Comparison of ENCODE assay signal across 28 cellular contexts in the genomic region with DNA sequence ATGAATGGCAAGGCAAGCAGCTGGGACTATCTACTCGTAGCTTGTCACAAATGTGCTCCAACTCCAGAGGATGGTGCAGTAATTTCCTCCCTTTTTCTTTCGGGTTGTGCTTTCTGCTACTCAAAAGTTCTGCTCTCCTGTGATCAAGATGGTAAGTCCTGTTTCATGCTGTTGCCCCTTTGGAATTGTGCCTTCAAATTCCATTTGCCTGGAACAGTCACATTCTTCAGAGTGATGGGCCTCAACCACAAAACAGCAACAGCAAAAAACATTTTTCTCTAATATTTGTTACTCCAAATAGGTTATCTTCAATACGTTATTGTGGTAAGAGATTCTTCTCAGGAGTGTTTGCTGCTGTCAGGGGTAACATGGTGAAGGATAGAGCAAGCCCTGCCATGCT.
DNase-seq lines count a peak whose midpoint lies in the region; ATAC-seq and TF ChIP-seq lines count a peak whose summit lies in the region.
"Had no signal": no experiment of that assay in that cellular context is flagged by ENCODE, and none has a peak within 500 bp of the region (broad histone marks: within the 10 kb centered on the region; RNA-seq: fewer than 3 reads in every experiment).

No MANE protein-coding gene starts in this region.

- H3K9me3 Mint-ChIP-seq in HFFc6: peaks cover 4% of the 10 kb centered on the region; the same call in 1 of the 2 replicates
- no peaks in the 10 kb centered on the region for H3K9me3 Mint-ChIP-seq in Caco-2 (ENCODE audit: unreplicated experiment)

- peak overlapping the region; percentile 83 for H3K27ac Mint-ChIP-seq in HFFc6
- no peak overlapping the region for H3K27ac Mint-ChIP-seq in Caco-2 (ENCODE audit: unreplicated experiment)
- H3K27ac Mint-ChIP-seq: activated CD8-positive, alpha-beta T cell treated with anti-CD3 and anti-CD28 coated beads, Interleukin-2, amount 10 ng/mL, durations not matched to agents 7 days and 5 days; activated naive CD8-positive, alpha-beta T cell treated with anti-CD3 and anti-CD28 coated beads for 36 hours; brain; stimulated activated naive CD8-positive, alpha-beta T cell treated with anti-CD3 and anti-CD28 coated beads, Interleukin-15, amount 100 ng/mL, for 72 hours had no signal

- CTCF ChIA-PET in Caco-2 (lab: Charles Lee): no interaction called here

- peak; percentile 17 for DNase-seq in AG08395 (ENCODE audit: low spot score)
- DNase-seq in HFFc6: peak; percentile 38
- peak; percentile 34 to 70 for DNase-seq in cardiac fibroblast (ENCODE audit: low read depth in 2 of 2)
- peak; percentile 15 for DNase-seq in kidney tubule cell (ENCODE audit: low spot score)
- DNase-seq in suprapubic skin (ENCODE audit: low spot score in 2 of 2): no peak
- DNase-seq in Caco-2: no peak
- DNase-seq: activated CD4-positive, alpha-beta T cell treated with anti-CD3 and anti-CD28 coated beads for 1 hour; activated CD8-positive, alpha-beta T cell treated with anti-CD3 and anti-CD28 coated beads, Interleukin-2, amount 10 ng/mL, durations not matched to agents 7 days and 5 days; activated effector memory CD4-positive, alpha-beta T cell treated with Interleukin-2 at 50 U/mL for 16 hours; activated naive CD8-positive, alpha-beta T cell treated with anti-CD3 and anti-CD28 coated beads for 36 hours; BE2C; CD8-positive, alpha-beta memory T cell; effector memory CD4-positive, alpha-beta T cell; foreskin melanocyte; H7; mesendoderm; MV-4-11; NCI-H146; small intestine; stimulated activated CD4-positive, alpha-beta T cell treated with anti-CD3 and anti-CD28 coated beads, Interleukin-1b, Interleukin-23, amount 100 ng/mL, for 48 hours; stimulated activated CD8-positive, alpha-beta memory T cell treated with anti-CD3 and anti-CD28 coated beads, Interleukin-4, amount 100 ng/mL, for 48 hours; stimulated activated naive CD8-positive, alpha-beta T cell treated with anti-CD3 and anti-CD28 coated beads, Interleukin-15, amount 100 ng/mL, for 72 hours; T-helper 2 cell; thyroid gland had no signal

- no peak overlapping the region for H3K27ac ChIP-seq in suprapubic skin
- H3K27ac ChIP-seq: neutrophil, thyroid gland had no signal

- H3K36me3 Mint-ChIP-seq in HFFc6 (ENCODE audit: low read depth) (peaks cover 17% of the 10 kb centered on the region), Caco-2 (ENCODE audit: insufficient read depth, unreplicated experiment) (no peaks in the 10 kb centered on the region)
- H3K36me3 Mint-ChIP-seq: activated naive CD8-positive, alpha-beta T cell treated with anti-CD3 and anti-CD28 coated beads for 36 hours; brain; CD8-positive, alpha-beta memory T cell had no signal

- no TSS peak for BruUV-seq in Caco-2 (replicated peaks; lab: Mats Ljungman, UMichigan)

- TF ChIP-seq EP300 in suprapubic skin (IDR thresholded peaks at IDR 0.05): no peak

- H3K36me3 ChIP-seq in suprapubic skin: no peaks in the 10 kb centered on the region
- H3K36me3 ChIP-seq in Caco-2 (ENCODE audit: control insufficient read depth, insufficient read depth, low read length): no peaks in the 10 kb centered on the region
- H3K36me3 ChIP-seq: BE2C, neutrophil, thyroid gland had no signal

- intact Hi-C loops in Caco-2 (cut with micrococcal nuclease; ENCODE audit: unreplicated experiment): no loop called here

- H3K27me3 ChIP-seq in suprapubic skin (no peaks in the 10 kb centered on the region), Caco-2 (replicated peaks; ENCODE audit: control insufficient read depth, insufficient read depth, low read length) (no peaks in the 10 kb centered on the region)
- H3K27me3 ChIP-seq: BE2C, thyroid gland had no signal

- H3K27me3 Mint-ChIP-seq in HFFc6 (ENCODE audit: insufficient read depth) (peaks cover 2% of the 10 kb centered on the region; the same call in 1 of the 2 replicates), Caco-2 (ENCODE audit: insufficient read depth, unreplicated experiment) (no peaks in the 10 kb centered on the region)
- H3K27me3 Mint-ChIP-seq: activated naive CD8-positive, alpha-beta T cell treated with anti-CD3 and anti-CD28 coated beads for 36 hours; brain had no signal

- TF ChIP-seq CTCF in HFFc6 (IDR thresholded peaks at IDR 0.05): no peak
- TF ChIP-seq CTCF in cardiac fibroblast (IDR thresholded peaks at IDR 0.05; ENCODE audit: low read depth, low read length): no peak
- TF ChIP-seq CTCF in suprapubic skin (IDR thresholded peaks at IDR 0.05): no peak
- TF ChIP-seq CTCF in Caco-2 (IDR thresholded peaks at IDR 0.05; ENCODE audit: insufficient read depth in 1 of 2, low read depth in 1 of 2, low read length in 1 of 2, severe bottlenecking in 1 of 2, unreplicated experiment in 1 of 2): no peak

- 89% methylated on average over 3 of the region's 3 CpGs for WGBS in suprapubic skin

- no peak overlapping the region; the same call in 1 of the 2 replicates for H3K4me3 Mint-ChIP-seq in HFFc6
- no peak overlapping the region for H3K4me3 Mint-ChIP-seq in Caco-2 (ENCODE audit: unreplicated experiment)
- H3K4me3 Mint-ChIP-seq: activated CD8-positive, alpha-beta T cell treated with anti-CD3 and anti-CD28 coated beads, Interleukin-2, amount 10 ng/mL, durations not matched to agents 7 days and 5 days; activated naive CD8-positive, alpha-beta T cell treated with anti-CD3 and anti-CD28 coated beads for 36 hours; brain; CD8-positive, alpha-beta memory T cell; stimulated activated naive CD8-positive, alpha-beta T cell treated with anti-CD3 and anti-CD28 coated beads, Interleukin-15, amount 100 ng/mL, for 72 hours had no signal

- H3K4me3 ChIP-seq in cardiac fibroblast (replicated peaks in 1 of 2; ENCODE audit: low read depth in 2 of 2, low read length in 2 of 2): no peak overlapping the region
- no peak overlapping the region for H3K4me3 ChIP-seq in suprapubic skin
- no peak overlapping the region for H3K4me3 ChIP-seq in Caco-2 (ENCODE audit: low read depth, low read length)
- H3K4me3 ChIP-seq: thyroid gland had no signal

- POLR2A ChIA-PET in Caco-2 (lab: Charles Lee): no interaction called here

- H3K4me1 Mint-ChIP-seq in HFFc6 (ENCODE audit: low read depth) (peaks cover 52% of the 10 kb centered on the region), Caco-2 (ENCODE audit: low read depth, unreplicated experiment) (no peaks in the 10 kb centered on the region)
- H3K4me1 Mint-ChIP-seq: activated naive CD8-positive, alpha-beta T cell treated with anti-CD3 and anti-CD28 coated beads for 36 hours; brain; CD8-positive, alpha-beta memory T cell; stimulated activated naive CD8-positive, alpha-beta T cell treated with anti-CD3 and anti-CD28 coated beads, Interleukin-15, amount 100 ng/mL, for 72 hours had no signal

- TF ChIP-seq POLR2A in suprapubic skin (IDR thresholded peaks at IDR 0.05): no peak

- no peak for ATAC-seq in GM18909 (IDR thresholded peaks at IDR 0.05; ENCODE audit: poor library complexity, unreplicated experiment)
- no peak for ATAC-seq in HG03442 (IDR thresholded peaks at IDR 0.05; ENCODE audit: unreplicated experiment)
- ATAC-seq: activated CD8-positive, alpha-beta T cell treated with anti-CD3 and anti-CD28 coated beads, Interleukin-2, amount 10 ng/mL, durations not matched to agents 7 days and 5 days; stimulated activated naive CD8-positive, alpha-beta T cell treated with anti-CD3 and anti-CD28 coated beads, Interleukin-15, amount 100 ng/mL, for 72 hours had no signal

- H3K4me1 ChIP-seq in suprapubic skin: no peaks in the 10 kb centered on the region
- H3K4me1 ChIP-seq in Caco-2: no peaks in the 10 kb centered on the region
- H3K4me1 ChIP-seq: BE2C, thyroid gland had no signal

- no peaks in the 10 kb centered on the region for H3K9me3 ChIP-seq in suprapubic skin
- no peaks in the 10 kb centered on the region for H3K9me3 ChIP-seq in Caco-2
- H3K9me3 ChIP-seq: BE2C, neutrophil, thyroid gland had no signal

Comparison
In these comparisons a context has a peak if more than half of its experiments do, and no peak if none do; other contexts are left out.
1. DNase-seq: peak in AG08395 (single experiment), HFFc6 (single experiment), cardiac fibroblast (2 of 2) and kidney tubule cell (single experiment); none in suprapubic skin (0 of 2) and Caco-2 (0 of 2).